30 cellular contexts compared by ENCODE assay signal in genomic region chr7:117402109-117402508, GRCh38. TPM values are rescaled to one million over a fixed set of nuclear protein-coding genes. Genes with fewer than 3 reads are reported as not detected.
A peak's percentile ranks its signal among the peaks of the same experiment; 100 is the strongest.
DNase-seq lines count a peak whose midpoint lies in the region; ATAC-seq, FAIRE-seq and TF ChIP-seq lines count a peak whose summit lies in the region.
"Had no signal": no experiment of that assay in that cellular context is flagged by ENCODE, and none has a peak within 500 bp of the region (broad histone marks: within the 10 kb centered on the region; RNA-seq: fewer than 3 reads in every experiment).

No MANE protein-coding gene starts in this region.

- dilution Hi-C loops in mammary epithelial cell (cut with HindIII; ENCODE audit: low sequenced_read_pairs) = no loop called here

- H3K9me3 Mint-ChIP-seq in MCF 10A (ENCODE audit: unreplicated experiment) (no peaks in the 10 kb centered on the region), astrocyte (ENCODE audit: unreplicated experiment) (no peaks in the 10 kb centered on the region)
- H3K9me3 Mint-ChIP-seq: activated naive CD4-positive, alpha-beta T cell treated with anti-CD3 and anti-CD28 coated beads, Interleukin-2, amount 10 ng/mL, durations not matched to agents 7 days and 5 days had no signal

- H3K36me3 ChIP-seq in mammary epithelial cell (ENCODE audit: insufficient read depth, low read length) (no peaks in the 10 kb centered on the region), astrocyte (ENCODE audit: insufficient read depth, low read length) (no peaks in the 10 kb centered on the region), kidney epithelial cell (ENCODE audit: control insufficient read depth, insufficient read depth, low read length) (no peaks in the 10 kb centered on the region), PC-3 (ENCODE audit: low read depth, low read length) (no peaks in the 10 kb centered on the region)
- H3K36me3 ChIP-seq: BLaER1 treated with 17β-estradiol and CSF1 and Interleukin-3, amounts not matched to agents 10 nM and 100 nM; ovary; tibial nerve had no signal

- ATAC-seq in HG02885 (IDR thresholded peaks at IDR 0.05; ENCODE audit: poor library complexity, unreplicated experiment) = no peak
- no peak for ATAC-seq in PC-3
- ATAC-seq: activated CD4-positive, alpha-beta T cell treated with anti-CD3 and anti-CD28 coated beads for 36 hours; activated T-cell treated with anti-CD3 and anti-CD28 coated beads, Interleukin-2, amount 50 U/mL, for 72 hours; natural killer cell; right cardiac atrium; stimulated activated naive CD8-positive, alpha-beta T cell treated with anti-CD3 and anti-CD28 coated beads, Interleukin-15, amount 100 ng/mL, for 72 hours had no signal

- no peak overlapping the region for H3K9ac ChIP-seq in mammary epithelial cell (ENCODE audit: insufficient read depth, low read length)
- H3K9ac ChIP-seq in astrocyte (ENCODE audit: low read length) = no peak overlapping the region
- H3K9ac ChIP-seq in PC-3 (ENCODE audit: low read length) = no peak overlapping the region
- H3K9ac ChIP-seq: BLaER1 treated with 17β-estradiol and CSF1 and Interleukin-3, amounts not matched to agents 10 nM and 100 nM had no signal

- no peak for TF ChIP-seq CTCF in mammary epithelial cell (conservative IDR thresholded peaks at IDR 0.05 in 1 of 2, IDR thresholded peaks at IDR 0.05 in 1 of 2; ENCODE audit: extremely low read depth in 1 of 2, insufficient read depth in 1 of 2, low read depth in 1 of 2, low read length in 2 of 2)
- no peak for TF ChIP-seq CTCF in MCF 10A (IDR thresholded peaks at IDR 0.05; ENCODE audit: unreplicated experiment)
- TF ChIP-seq CTCF in astrocyte (IDR thresholded peaks at IDR 0.05; ENCODE audit: insufficient read depth, low read depth, low read length) = no peak
- TF ChIP-seq CTCF in kidney epithelial cell (IDR thresholded peaks at IDR 0.05; ENCODE audit: insufficient read depth, low read length, poor library complexity, severe bottlenecking) = no peak
- TF ChIP-seq CTCF in PC-3 (conservative IDR thresholded peaks at IDR 0.05; ENCODE audit: low read depth, low read length) = no peak

- peaks cover 63% of the 10 kb centered on the region for H3K27me3 Mint-ChIP-seq in MCF 10A (ENCODE audit: insufficient read depth, unreplicated experiment)
- H3K27me3 Mint-ChIP-seq in astrocyte (ENCODE audit: low read depth, unreplicated experiment) = no peaks in the 10 kb centered on the region
- H3K27me3 Mint-ChIP-seq: activated CD4-positive, alpha-beta T cell treated with anti-CD3 and anti-CD28 coated beads for 36 hours; activated naive CD4-positive, alpha-beta T cell treated with anti-CD3 and anti-CD28 coated beads, Interleukin-2, amount 10 ng/mL, durations not matched to agents 7 days and 5 days; stimulated activated naive CD8-positive, alpha-beta T cell treated with anti-CD3 and anti-CD28 coated beads, Interleukin-15, amount 100 ng/mL, for 72 hours had no signal

- BruUV-seq in mammary epithelial cell (replicated peaks; lab: Mats Ljungman, UMichigan) = no TSS peak
- no TSS peak for BruUV-seq in MCF 10A (replicated peaks; lab: Mats Ljungman, UMichigan)
- no TSS peak for BruUV-seq in PC-3 (replicated peaks; lab: Mats Ljungman, UMichigan)

- CTCF ChIA-PET in mammary epithelial cell (lab: Charles Lee; ENCODE audit: low non-redundant PET) (no interaction called here), MCF 10A (lab: Yijun Ruan, JAX) (interaction anchor here (0.5 to 1.2 kb wide), 2 partner anchors 215 to 313 kb away, joined by 3 read pairs; no protein-coding TSS in a partner anchor), PC-3 (lab: Charles Lee) (no interaction called here)

- no peaks in the 10 kb centered on the region for H3K4me1 ChIP-seq in mammary epithelial cell (ENCODE audit: insufficient read depth, low read length)
- H3K4me1 ChIP-seq in astrocyte (ENCODE audit: insufficient read depth, low read length) = no peaks in the 10 kb centered on the region
- H3K4me1 ChIP-seq in PC-3 (ENCODE audit: insufficient read depth, low read length) = no peaks in the 10 kb centered on the region
- H3K4me1 ChIP-seq: A549; BLaER1 treated with 17β-estradiol and CSF1 and Interleukin-3, amounts not matched to agents 10 nM and 100 nM; tibial nerve had no signal

- H3K9me3 ChIP-seq in mammary epithelial cell (replicated peaks; ENCODE audit: insufficient read depth, low read length) = no peaks in the 10 kb centered on the region
- H3K9me3 ChIP-seq in astrocyte (ENCODE audit: insufficient read depth, low read depth, low read length) = no peaks in the 10 kb centered on the region
- no peaks in the 10 kb centered on the region for H3K9me3 ChIP-seq in PC-3 (ENCODE audit: low read length)
- H3K9me3 ChIP-seq: A549; BLaER1 treated with 17β-estradiol and CSF1 and Interleukin-3, amounts not matched to agents 10 nM and 100 nM; Caco-2; ovary; tibial nerve had no signal

- H3K27ac ChIP-seq in mammary epithelial cell (ENCODE audit: insufficient read depth, low read depth, low read length) (no peak overlapping the region), astrocyte (ENCODE audit: low read depth, low read length) (no peak overlapping the region), PC-3 (ENCODE audit: low read length) (no peak overlapping the region)
- H3K27ac ChIP-seq: A549; BLaER1 treated with 17β-estradiol and CSF1 and Interleukin-3, amounts not matched to agents 10 nM and 100 nM; epithelial cell of prostate; ovary; tibial nerve had no signal

- H3K4me3 ChIP-seq in mammary epithelial cell (replicated peaks in 1 of 3; ENCODE audit: insufficient read depth in 1 of 3, low read depth in 2 of 3, low read length in 3 of 3) (no peak overlapping the region), astrocyte (ENCODE audit: insufficient read depth, low read depth, low read length) (no peak overlapping the region), kidney epithelial cell (ENCODE audit: low read depth, low read length) (no peak overlapping the region), PC-3 (ENCODE audit: low read length) (no peak overlapping the region)
- H3K4me3 ChIP-seq: A549; BLaER1 treated with 17β-estradiol and CSF1 and Interleukin-3, amounts not matched to agents 10 nM and 100 nM; ovary; tibial nerve had no signal

- FAIRE-seq in astrocyte (lab: Jason Lieb, UNC) = no peak
- FAIRE-seq: A549 had no signal

- H3K27ac Mint-ChIP-seq in MCF 10A (ENCODE audit: low read depth, unreplicated experiment) (no peak overlapping the region), astrocyte (ENCODE audit: unreplicated experiment) (no peak overlapping the region)
- H3K27ac Mint-ChIP-seq: activated CD4-positive, alpha-beta T cell treated with anti-CD3 and anti-CD28 coated beads for 36 hours; activated naive CD4-positive, alpha-beta T cell treated with anti-CD3 and anti-CD28 coated beads, Interleukin-2, amount 10 ng/mL, durations not matched to agents 7 days and 5 days; activated T-cell treated with anti-CD3 and anti-CD28 coated beads, Interleukin-2, amount 50 U/mL, for 72 hours; immature natural killer cell; natural killer cell; stimulated activated naive CD8-positive, alpha-beta T cell treated with anti-CD3 and anti-CD28 coated beads, Interleukin-15, amount 100 ng/mL, for 72 hours had no signal

- POLR2A ChIA-PET in MCF 10A (lab: Yijun Ruan, JAX) (no interaction called here), PC-3 (lab: Charles Lee; ENCODE audit: unreplicated experiment) (no interaction called here)

- DNase-seq in mammary epithelial cell (peak; percentile 16), MCF 10A (ENCODE audit: unreplicated experiment) (no peak), astrocyte (ENCODE audit: low read depth) (peak; percentile 44), kidney epithelial cell (ENCODE audit: low read depth) (peak; percentile 12), SKM-1 treated with dmso at 0.1 percent for 144 hours (lab: John Stamatoyannopoulos, UW; ENCODE audit: unreplicated experiment) (no peak), PC-3 (no peak)
- DNase-seq in activated T-cell treated with anti-CD3 and anti-CD28 coated beads, Interleukin-2, amount 50 U/mL, for 48 hours = no peak
- DNase-seq: activated CD4-positive, alpha-beta T cell treated with anti-CD3 and anti-CD28 coated beads for 36 hours; activated naive CD4-positive, alpha-beta T cell treated with anti-CD3 and anti-CD28 coated beads, Interleukin-2, amount 10 ng/mL, durations not matched to agents 7 days and 5 days; activated T-cell treated with anti-CD3 and anti-CD28 coated beads, Interleukin-2, amount 50 U/mL, for 72 hours; anterior cingulate cortex; immature natural killer cell; MM.1S; natural killer cell; NCI-H1694; NCI-H774; ovary; right cardiac atrium; SHP77 treated with DMSO at 0.1 percent for 48 hours; stimulated activated CD4-positive, alpha-beta T cell treated with anti-CD3 and anti-CD28 coated beads, Interleukin-12 subunit alpha, Interleukin-12 subunit beta, amount 100 ng/mL, for 4 hours; stimulated activated naive CD8-positive, alpha-beta T cell treated with anti-CD3 and anti-CD28 coated beads, Interleukin-15, amount 100 ng/mL, for 72 hours; T-helper 1 cell had no signal

- H3K79me2 ChIP-seq in mammary epithelial cell (ENCODE audit: insufficient read depth, low read length) (no peaks in the 10 kb centered on the region), astrocyte (ENCODE audit: insufficient read depth, low read length) (no peaks in the 10 kb centered on the region), PC-3 (ENCODE audit: low read length) (no peaks in the 10 kb centered on the region)

- H3K36me3 Mint-ChIP-seq in MCF 10A (ENCODE audit: insufficient read depth, unreplicated experiment) (no peaks in the 10 kb centered on the region), astrocyte (ENCODE audit: low read depth, unreplicated experiment) (no peaks in the 10 kb centered on the region)
- H3K36me3 Mint-ChIP-seq: activated naive CD4-positive, alpha-beta T cell treated with anti-CD3 and anti-CD28 coated beads, Interleukin-2, amount 10 ng/mL, durations not matched to agents 7 days and 5 days; immature natural killer cell; natural killer cell had no signal

- H3K27me3 ChIP-seq in mammary epithelial cell (ENCODE audit: insufficient read depth, low read length) = no peaks in the 10 kb centered on the region
- H3K27me3 ChIP-seq in astrocyte (ENCODE audit: insufficient read depth, low read length) = no peaks in the 10 kb centered on the region
- no peaks in the 10 kb centered on the region for H3K27me3 ChIP-seq in kidney epithelial cell (ENCODE audit: control insufficient read depth, insufficient read depth, low read length)
- H3K27me3 ChIP-seq in PC-3 (ENCODE audit: low read length) = 0 out of 2 replicates have a peak, but pooled peaks cover 3% of the 10 kb centered on the region
- H3K27me3 ChIP-seq: BLaER1 treated with 17β-estradiol and CSF1 and Interleukin-3, amounts not matched to agents 10 nM and 100 nM; ovary; tibial nerve had no signal

- no peak overlapping the region for H3K4me3 Mint-ChIP-seq in MCF 10A (ENCODE audit: unreplicated experiment)
- H3K4me3 Mint-ChIP-seq in astrocyte (ENCODE audit: unreplicated experiment) = no peak overlapping the region
- H3K4me3 Mint-ChIP-seq: activated CD4-positive, alpha-beta T cell treated with anti-CD3 and anti-CD28 coated beads for 36 hours; activated naive CD4-positive, alpha-beta T cell treated with anti-CD3 and anti-CD28 coated beads, Interleukin-2, amount 10 ng/mL, durations not matched to agents 7 days and 5 days; activated T-cell treated with anti-CD3 and anti-CD28 coated beads, Interleukin-2, amount 50 U/mL, for 72 hours; immature natural killer cell; natural killer cell; stimulated activated naive CD8-positive, alpha-beta T cell treated with anti-CD3 and anti-CD28 coated beads, Interleukin-15, amount 100 ng/mL, for 72 hours had no signal

- H3K4me1 Mint-ChIP-seq in MCF 10A (ENCODE audit: insufficient read depth, unreplicated experiment) (no peaks in the 10 kb centered on the region), astrocyte (ENCODE audit: low read depth, unreplicated experiment) (peaks cover 6% of the 10 kb centered on the region)
- H3K4me1 Mint-ChIP-seq: activated CD4-positive, alpha-beta T cell treated with anti-CD3 and anti-CD28 coated beads for 36 hours; activated naive CD4-positive, alpha-beta T cell treated with anti-CD3 and anti-CD28 coated beads, Interleukin-2, amount 10 ng/mL, durations not matched to agents 7 days and 5 days; immature natural killer cell; natural killer cell; stimulated activated naive CD8-positive, alpha-beta T cell treated with anti-CD3 and anti-CD28 coated beads, Interleukin-15, amount 100 ng/mL, for 72 hours had no signal

- intact Hi-C loops in mammary epithelial cell (cut with micrococcal nuclease) (no loop called here), MCF 10A (cut with micrococcal nuclease) (loop anchor here (10.0 kb wide), 1 partner anchor 273 kb away; no protein-coding TSS in a partner anchor), PC-3 (cut with micrococcal nuclease) (no loop called here)

- no peak overlapping the region for H3K4me2 ChIP-seq in mammary epithelial cell (ENCODE audit: insufficient read depth, low read depth, low read length)
- no peak overlapping the region for H3K4me2 ChIP-seq in astrocyte (ENCODE audit: low read length)
- no peak overlapping the region for H3K4me2 ChIP-seq in PC-3 (ENCODE audit: low read length)
- H3K4me2 ChIP-seq: A549; BLaER1 treated with 17β-estradiol and CSF1 and Interleukin-3, amounts not matched to agents 10 nM and 100 nM had no signal

- H3K9me2 ChIP-seq in PC-3 (replicated peaks; ENCODE audit: low read length) = no peaks in the 10 kb centered on the region

- in situ Hi-C loops in mammary epithelial cell (cut with MboI; ENCODE audit: low sequenced_read_pairs in 2 of 2) = no loop called here

- no peaks in the 10 kb centered on the region for H4K20me1 ChIP-seq in mammary epithelial cell (ENCODE audit: insufficient read depth, low read length)
- H4K20me1 ChIP-seq in astrocyte (ENCODE audit: insufficient read depth, low read length) = no peaks in the 10 kb centered on the region
- H4K20me1 ChIP-seq in PC-3 (ENCODE audit: low read length) = no peaks in the 10 kb centered on the region
- H4K20me1 ChIP-seq: BLaER1 treated with 17β-estradiol and CSF1 and Interleukin-3, amounts not matched to agents 10 nM and 100 nM had no signal

- 4% methylated on average over 2 of the region's 2 CpGs for WGBS in mammary epithelial cell (ENCODE audit: low coverage, missing lambda C conversion rate)

- H3F3A ChIP-seq in PC-3 (ENCODE audit: low read length, unreplicated experiment) = no peaks in the 10 kb centered on the region

- H2AFZ ChIP-seq in mammary epithelial cell (ENCODE audit: low read depth, low read length) (no peak overlapping the region), astrocyte (ENCODE audit: low read depth, low read length) (no peak overlapping the region), PC-3 (ENCODE audit: low read length) (no peak overlapping the region)

RNA-seq across cellular contexts. Expression of gene ASZ1, which starts 25.2 kb away (rescaled TPM):
- total RNA-seq in mammary epithelial cell (not detected), MCF 10A (2022) (not detected in 2 replicates), astrocyte (not detected in 2 replicates), kidney epithelial cell (not detected in 2 replicates), PC-3 (2014; rRNA removed) (not detected in 2 replicates)
- not detected for polyA plus RNA-seq in mammary epithelial cell
- polyA minus RNA-seq in mammary epithelial cell = not detected
- total RNA-seq: activated CD4-positive, alpha-beta T cell treated with anti-CD3 and anti-CD28 coated beads for 36 hours; activated CD8-positive, alpha-beta memory T cell treated with anti-CD3 and anti-CD28 coated beads for 36 hours; activated T-cell treated with anti-CD3 and anti-CD28 coated beads, Interleukin-2, amount 50 U/mL, for 72 hours; Caco-2; lung microvascular endothelial cell; natural killer cell; ovary; right cardiac atrium; tibial nerve had no signal
- polyA plus RNA-seq: A549, immature natural killer cell, ovary, right cardiac atrium had no signal

Comparison
In these comparisons a context has a peak if more than half of its experiments do, and no peak if none do; other contexts are left out.
1. DNase-seq: peak in mammary epithelial cell (single experiment), astrocyte (single experiment) and kidney epithelial cell (single experiment); none in MCF 10A (single experiment), activated T-cell treated with anti-CD3 and anti-CD28 coated beads, Interleukin-2, amount 50 U/mL, for 48 hours (0 of 2), SKM-1 treated with dmso at 0.1 percent for 144 hours (single experiment) and PC-3 (single experiment).